In genomic region chr21:38256599-38257302, GRCh38 we compare ENCODE assay signal across 17 cellular contexts. TPM values are rescaled to one million over a fixed set of nuclear protein-coding genes. Genes with fewer than 3 reads are reported as not detected.
DNase-seq lines count a peak whose midpoint lies in the region; ATAC-seq, FAIRE-seq and TF ChIP-seq lines count a peak whose summit lies in the region.
"Had no signal": no experiment of that assay in that cellular context is flagged by ENCODE, and none has a peak within 500 bp of the region (broad histone marks: within the 10 kb centered on the region; RNA-seq: fewer than 3 reads in every experiment).

KCNJ15 (plus strand) TSS chr21:38256991; CDS start chr21:38299262, 42,271 bp downstream.

- no TSS peak for BruUV-seq in HepG2 (replicated peaks; lab: Mats Ljungman, UMichigan)

- CTCF ChIA-PET in HepG2 (lab: Yijun Ruan, JAX; ENCODE audit: low intra/inter-chr PET ratio, low total read pairs): no interaction called here

- DNase-seq in HepG2 (ENCODE audit: low spot score) (no peak), right lobe of liver (no peak), kidney tubule cell (ENCODE audit: low spot score) (peak; percentile 51), renal cortical epithelial cell (ENCODE audit: low read depth) (peak; percentile 74), NCI-H2081 treated with DMSO at 0.1 percent for 48 hours (lab: John Stamatoyannopoulos, UW) (no peak), nucleus accumbens (lab: John Stamatoyannopoulos, UW) (no peak), dedifferentiated amniotic fluid mesenchymal stem cell (ENCODE audit: extremely low spot score) (no peak)
- DNase-seq: activated CD8-positive, alpha-beta memory T cell treated with anti-CD3 and anti-CD28 coated beads, Interleukin-2, amount 50 U/mL, for 48 hours; activated effector memory CD4-positive, alpha-beta T cell treated with anti-CD3 and anti-CD28 coated beads, Interleukin-2, amount 50 U/mL, for 16 hours; adrenal gland; effector CD4-positive, alpha-beta T cell; naive B cell; NCI-H1417 treated with DMSO at 0.1 percent for 48 hours; NCI-H69; Right ventricle myocardium superior had no signal

- POLR2A ChIA-PET in HepG2 (lab: Yijun Ruan, JAX): no interaction called here

- no peaks in the 10 kb centered on the region for H3K79me2 ChIP-seq in HepG2 (ENCODE audit: insufficient read depth, low read length)

- TF ChIP-seq EP300 in HepG2 (IDR thresholded peaks at IDR 0.05; ENCODE audit: low read depth in 2 of 2, low read length in 2 of 2): no peak
- no peak for TF ChIP-seq EP300 in HepG2 (CRISPR knock-in tag; IDR thresholded peaks at IDR 0.05; ENCODE audit: borderline replicate concordance)

- H3K9me3 ChIP-seq in HepG2 (ENCODE audit: low read length): no peaks in the 10 kb centered on the region
- H3K9me3 ChIP-seq in right lobe of liver: no peaks in the 10 kb centered on the region
- H3K9me3 ChIP-seq: adrenal gland had no signal

- H3K4me1 ChIP-seq in HepG2 (ENCODE audit: insufficient read depth, low read length): no peaks in the 10 kb centered on the region
- H3K4me1 ChIP-seq in right lobe of liver: peaks cover 0 to 4% (median 0%) of the 10 kb centered on the region in 4 donors
- H3K4me1 ChIP-seq: adrenal gland had no signal

- H2AFZ ChIP-seq in HepG2 (ENCODE audit: low read length): no peak within 1 kb of the TSS

- TF ChIP-seq POLR2A in HepG2 (IDR thresholded peaks at IDR 0.05; ENCODE audit: insufficient read depth in 1 of 2, low read depth in 2 of 2, low read length in 2 of 2) (no peak), right lobe of liver (IDR thresholded peaks at IDR 0.05) (no peak)

- in situ Hi-C loops in HepG2 (cut with HindIII; ENCODE audit: extremely low pct_ligation_motif_present, low pct_unique_long_range_greater_than_20kb): no loop called here

- intact Hi-C loops in HepG2 (cut with micrococcal nuclease; ENCODE audit: unreplicated experiment): no loop called here
- intact Hi-C loops in right lobe of liver (cut with DNase I): no loop called here

- no peaks in the 10 kb centered on the region for H4K20me1 ChIP-seq in HepG2 (ENCODE audit: insufficient read depth, low read length)

- H3K4me3 ChIP-seq in HepG2 (replicated peaks in 1 of 3; ENCODE audit: insufficient read depth in 1 of 3, low read depth in 2 of 3, low read length in 3 of 3): no peak within 1 kb of the TSS
- H3K4me3 ChIP-seq in right lobe of liver: no peak within 1 kb of the TSS
- H3K4me3 ChIP-seq: adrenal gland had no signal

- ATAC-seq in HepG2 (no peak), right lobe of liver (no peak), GM19467 (IDR thresholded peaks at IDR 0.05; ENCODE audit: unreplicated experiment) (no peak)

- TF ChIP-seq RAD21 in HepG2 (CRISPR knock-in tag; IDR thresholded peaks at IDR 0.05): no peak

- FAIRE-seq in HepG2 (lab: Jason Lieb, UNC): no peak
- FAIRE-seq: H54 had no signal

- no peak within 1 kb of the TSS for H3K4me2 ChIP-seq in HepG2 (ENCODE audit: low read depth, low read length)

- H3K36me3 ChIP-seq in HepG2 (replicated peaks in 1 of 2; ENCODE audit: control insufficient read depth in 1 of 2, insufficient read depth in 2 of 2, low read length in 2 of 2): no peaks in the 10 kb centered on the region
- H3K36me3 ChIP-seq in right lobe of liver: no peaks in the 10 kb centered on the region
- H3K36me3 ChIP-seq: adrenal gland had no signal

- no peaks in the 10 kb centered on the region for H3K27me3 ChIP-seq in HepG2 (ENCODE audit: control insufficient read depth in 1 of 2, insufficient read depth in 2 of 2, low read length in 2 of 2)
- H3K27me3 ChIP-seq in right lobe of liver: no peaks in the 10 kb centered on the region
- H3K27me3 ChIP-seq: adrenal gland had no signal

- H3K27ac ChIP-seq in HepG2 (ENCODE audit: extremely low read length, insufficient read depth, low read length) (no peak within 1 kb of the TSS), right lobe of liver (no peak within 1 kb of the TSS)
- H3K27ac ChIP-seq: adrenal gland had no signal

- 55% methylated on average over 5 of the region's 5 CpGs for WGBS in HepG2 (ENCODE audit: low lambda C conversion rate)
- WGBS in right lobe of liver (ENCODE audit: insufficient coverage, low coverage, low lambda C conversion rate, missing lambda C conversion rate): 68% methylated on average over 5 of the region's 5 CpGs

- TF ChIP-seq CTCF in HepG2 (CRISPR knock-in tag; IDR thresholded peaks at IDR 0.05) (no peak), right lobe of liver (IDR thresholded peaks at IDR 0.05) (no peak)

- no peak within 1 kb of the TSS for H3K9ac ChIP-seq in HepG2 (ENCODE audit: insufficient read depth, low read depth, low read length)

TF ChIP-seq in HepG2, 621 proteins besides CTCF, POLR2A, EP300 and RAD21:
- TF ChIP-seq ZNF224 (CRISPR knock-in tag; IDR thresholded peaks at IDR 0.05) (no peak), ZNF687 (CRISPR knock-in tag; IDR thresholded peaks at IDR 0.05) (no peak), HNRNPK (IDR thresholded peaks at IDR 0.05; ENCODE audit: low read depth, low read length, poor library complexity, severe bottlenecking) (peak; percentile 78), ZNF724P (CRISPR knock-in tag; IDR thresholded peaks at IDR 0.05; ENCODE audit: borderline replicate concordance) (no peak), ZBTB34 (CRISPR knock-in tag; IDR thresholded peaks at IDR 0.05) (no peak), HES4 (CRISPR knock-in tag; IDR thresholded peaks at IDR 0.05; ENCODE audit: borderline replicate concordance) (no peak), MAF1 (CRISPR knock-in tag; IDR thresholded peaks at IDR 0.05; ENCODE audit: borderline replicate concordance) (no peak)

RNA-seq across cellular contexts. Expression of gene KCNJ15, which starts in this region (rescaled TPM):
- not detected in 2 replicates for total RNA-seq in HepG2 (2016; rRNA removed; fragmentation: Illumina TruSeq; extraction: Trizol)
- not detected in 2 replicates for total RNA-seq in HepG2 (2016; cell fraction: cytosol; rRNA removed; fragmentation: Illumina TruSeq; extraction: Trizol; ENCODE audit: low read depth)
- not detected in 2 replicates for total RNA-seq in HepG2 (2016; cell fraction: insoluble cytoplasmic fraction; rRNA removed; fragmentation: Illumina TruSeq; extraction: Trizol)
- total RNA-seq in HepG2 (2016; cell fraction: membrane; rRNA removed; fragmentation: Illumina TruSeq; extraction: Trizol): not detected in 2 replicates
- total RNA-seq in HepG2 (2016; cell fraction: nucleus; rRNA removed; fragmentation: Illumina TruSeq; extraction: Trizol): not detected in 2 replicates
- polyA plus RNA-seq in HepG2 (2011; rRNA removed): not detected in 2 replicates
- not detected in 2 replicates for polyA plus RNA-seq in HepG2 (2011; cell fraction: cytosol; rRNA removed)
- not detected in 2 replicates for polyA plus RNA-seq in HepG2 (2011; cell fraction: nucleus; rRNA removed)
- polyA plus RNA-seq in HepG2 (2012): not detected in 2 replicates
- not detected in 2 replicates for polyA plus RNA-seq in HepG2 (2016; cell fraction: cytosol; fragmentation: Illumina TruSeq; extraction: Trizol; ENCODE audit: low read depth)
- not detected in 2 replicates for polyA plus RNA-seq in HepG2 (2016; cell fraction: insoluble cytoplasmic fraction; fragmentation: Illumina TruSeq; extraction: Trizol; ENCODE audit: low read depth)
- not detected in 2 replicates for polyA plus RNA-seq in HepG2 (2016; cell fraction: membrane; fragmentation: Illumina TruSeq; extraction: Trizol; ENCODE audit: low read depth)
- polyA plus RNA-seq in HepG2 (2016; cell fraction: nucleus; fragmentation: Illumina TruSeq; extraction: Trizol; ENCODE audit: insufficient read depth, low read depth): not detected in 2 replicates
- polyA minus RNA-seq in HepG2 (2011; rRNA and poly(A)+ RNA removed; ENCODE audit: low replicate concordance): 2.6 TPM in 1 of 2 replicates, not detected in the other
- not detected in 2 replicates for polyA minus RNA-seq in HepG2 (2011; cell fraction: cytosol; rRNA and poly(A)+ RNA removed)
- not detected in 2 replicates for polyA minus RNA-seq in HepG2 (2011; cell fraction: nucleus; rRNA and poly(A)+ RNA removed)
- total RNA-seq in right lobe of liver: 1 to 10 TPM in 4 of 6 experiments, under 1 TPM in 2; 0.43 to 3.5 (median 1.1) TPM
- total RNA-seq in renal cortical epithelial cell: 172 and 319 TPM in 2 replicates

Comparison
In these comparisons a context has a peak if more than half of its experiments do, and no peak if none do; other contexts are left out.
1. RNA of gene KCNJ15 (total RNA-seq): 172 to 319 TPM in renal cortical epithelial cell; 0.43 to 3.5 TPM in right lobe of liver and not detected in HepG2; every median in the first group is over 10 times any median in the second.
2. DNase-seq: peak in kidney tubule cell (single experiment) and renal cortical epithelial cell (single experiment); none in HepG2 (single experiment), right lobe of liver (0 of 3), NCI-H2081 treated with DMSO at 0.1 percent for 48 hours (single experiment), nucleus accumbens (0 of 56) and dedifferentiated amniotic fluid mesenchymal stem cell (single experiment).